ENCODE assay signal across 8 cellular contexts in genomic region chr2:157413342-157414035, GRCh38.
DNase-seq lines count a peak whose midpoint lies in the region; ATAC-seq lines count a peak whose summit lies in the region.

No MANE protein-coding gene starts in this region.

- ATAC-seq in HG03103 (IDR thresholded peaks at IDR 0.05; ENCODE audit: low read depth, unreplicated experiment): peak; percentile 89
- peak; percentile 85 for ATAC-seq in stimulated activated naive CD8-positive, alpha-beta T cell treated with anti-CD3 and anti-CD28 coated beads, Interleukin-15, amount 100 ng/mL, for 72 hours

- peaks cover 91% of the 10 kb centered on the region for H3K4me1 Mint-ChIP-seq in stimulated activated naive CD8-positive, alpha-beta T cell treated with anti-CD3 and anti-CD28 coated beads, Interleukin-15, amount 100 ng/mL, for 72 hours

- H3K27me3 Mint-ChIP-seq in stimulated activated naive CD8-positive, alpha-beta T cell treated with anti-CD3 and anti-CD28 coated beads, Interleukin-15, amount 100 ng/mL, for 72 hours: no peaks in the 10 kb centered on the region

- peak overlapping the region; percentile 63 to 75 for H3K4me3 Mint-ChIP-seq in stimulated activated naive CD8-positive, alpha-beta T cell treated with anti-CD3 and anti-CD28 coated beads, Interleukin-15, amount 100 ng/mL, for 72 hours

- H3K27ac Mint-ChIP-seq in stimulated activated naive CD8-positive, alpha-beta T cell treated with anti-CD3 and anti-CD28 coated beads, Interleukin-15, amount 100 ng/mL, for 72 hours: peak overlapping the region; percentile 94 to 98

- H3K9me3 Mint-ChIP-seq in stimulated activated naive CD8-positive, alpha-beta T cell treated with anti-CD3 and anti-CD28 coated beads, Interleukin-15, amount 100 ng/mL, for 72 hours: no peaks in the 10 kb centered on the region

- peak; percentile 46 for DNase-seq in activated CD8-positive, alpha-beta memory T cell treated with anti-CD3 and anti-CD28 coated beads, Interleukin-2, amount 50 U/mL, for 1 hour (ENCODE audit: extremely low read depth)
- DNase-seq in activated CD8-positive, alpha-beta memory T cell treated with anti-CD3 and anti-CD28 coated beads, Interleukin-2, amount 50 U/mL, for 48 hours: no peak
- DNase-seq in activated effector memory CD4-positive, alpha-beta T cell treated with Interleukin-2 at 50 U/mL for 16 hours: peak; percentile 44
- peak; percentile 61 to 79 for DNase-seq in stimulated activated naive CD8-positive, alpha-beta T cell treated with anti-CD3 and anti-CD28 coated beads, Interleukin-15, amount 100 ng/mL, for 72 hours
- DNase-seq in GOT3 (lab: John Stamatoyannopoulos, UW) (no peak), SIG-M5 treated with dmso at 0.1 percent for 504 hours (lab: John Stamatoyannopoulos, UW; ENCODE audit: unreplicated experiment) (no peak), NCI-H128 (lab: John Stamatoyannopoulos, UW; ENCODE audit: unreplicated experiment) (no peak)

Comparison
In these comparisons a context has a peak if more than half of its experiments do, and no peak if none do; other contexts are left out.
1. DNase-seq: peak in activated CD8-positive, alpha-beta memory T cell treated with anti-CD3 and anti-CD28 coated beads, Interleukin-2, amount 50 U/mL, for 1 hour (single experiment), activated effector memory CD4-positive, alpha-beta T cell treated with Interleukin-2 at 50 U/mL for 16 hours (single experiment) and stimulated activated naive CD8-positive, alpha-beta T cell treated with anti-CD3 and anti-CD28 coated beads, Interleukin-15, amount 100 ng/mL, for 72 hours (2 of 2); none in activated CD8-positive, alpha-beta memory T cell treated with anti-CD3 and anti-CD28 coated beads, Interleukin-2, amount 50 U/mL, for 48 hours (single experiment), GOT3 (single experiment), SIG-M5 treated with dmso at 0.1 percent for 504 hours (single experiment) and NCI-H128 (single experiment).